In the genomic region with DNA sequence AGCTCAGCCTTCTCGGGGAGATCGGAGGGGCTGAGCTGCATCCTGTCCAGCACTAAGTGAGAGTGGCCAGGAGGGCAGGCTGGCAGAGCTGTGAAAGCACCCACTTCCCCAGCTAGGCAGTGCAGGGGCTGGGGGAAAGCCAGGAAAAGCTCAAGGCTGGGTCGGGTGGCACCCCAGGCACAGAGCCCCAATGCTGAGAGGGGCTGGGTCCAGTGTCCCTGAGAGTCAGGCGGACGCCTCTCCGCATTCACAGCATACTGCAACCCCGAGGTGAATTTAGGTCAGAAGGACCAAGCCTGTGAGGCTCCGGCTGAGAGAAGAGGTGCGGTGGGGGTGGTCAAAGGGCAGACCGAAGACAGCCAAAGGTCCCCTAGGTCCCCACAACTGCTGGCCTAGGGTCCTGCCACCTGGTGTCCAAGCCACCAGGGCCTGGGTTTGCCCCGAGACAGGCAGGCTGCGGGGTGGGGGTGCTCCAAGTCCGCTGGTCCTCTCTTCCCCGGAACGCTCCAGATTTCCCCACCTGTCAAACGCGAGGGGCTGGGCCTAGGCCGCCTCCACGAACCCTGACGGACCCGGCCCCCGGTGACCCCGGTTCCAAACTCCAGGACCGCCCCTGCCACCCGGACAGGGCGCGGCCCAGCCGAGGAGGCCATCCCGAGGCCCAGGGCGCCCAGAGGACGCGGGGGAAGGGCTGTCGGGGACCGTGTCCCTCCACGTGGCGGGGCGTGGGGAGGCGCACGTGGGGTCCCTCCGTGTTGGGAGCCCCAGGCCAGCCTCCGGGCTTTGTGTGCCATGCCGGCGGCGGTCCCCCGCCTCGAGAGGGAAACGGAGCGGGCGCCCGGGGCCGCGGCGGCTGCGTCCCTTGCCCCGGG, we compare ENCODE assay signal across 8 cellular contexts. TPM values are rescaled to one million over a fixed set of nuclear protein-coding genes. Genes with fewer than 3 reads are reported as not detected.
DNase-seq lines count a peak whose midpoint lies in the region; ATAC-seq, FAIRE-seq and TF ChIP-seq lines count a peak whose summit lies in the region.

No MANE protein-coding gene starts in this region.

- H3K9me3 ChIP-seq in PC-3 (ENCODE audit: low read length) (no peaks in the 10 kb centered on the region), GM12878 (replicated peaks; ENCODE audit: control insufficient read depth, insufficient read depth, low read length) (no peaks in the 10 kb centered on the region)

- TF ChIP-seq CTCF in PC-3 (conservative IDR thresholded peaks at IDR 0.05; ENCODE audit: low read depth, low read length) = no peak
- no peak; a peak in 1 of 6 replicates for TF ChIP-seq CTCF in GM12878 (IDR thresholded peaks at IDR 0.05 in 2 of 3, conservative IDR thresholded peaks at IDR 0.05 in 1 of 3; ENCODE audit: control insufficient read depth in 2 of 3, extremely low read depth in 1 of 3, insufficient read depth in 1 of 3, low read depth in 3 of 3, low read length in 3 of 3)

- no peak for FAIRE-seq in GM12878 (lab: Jason Lieb, UNC)

- H3K79me2 ChIP-seq in PC-3 (ENCODE audit: low read length) (peaks cover 40% of the 10 kb centered on the region), GM12878 (ENCODE audit: control insufficient read depth, insufficient read depth, low read length) (peaks cover 35% of the 10 kb centered on the region)

- peak; percentile 9 for DNase-seq in activated T-cell treated with anti-CD3 and anti-CD28 coated beads for 1 hour (ENCODE audit: low read depth)
- no peak for DNase-seq in activated T-cell treated with anti-CD3 and anti-CD28 coated beads, Interleukin-2, amount 50 U/mL, for 1 hour
- peak; percentile 21 for DNase-seq in PC-3
- no peak for DNase-seq in GM12878 (ENCODE audit: low read depth, low spot score)
- peak; percentile 63 for DNase-seq in islet precursor cell
- peak in 2 of 3 experiments; percentile 6 to 34 for DNase-seq in stimulated activated CD4-positive, alpha-beta T cell treated with anti-CD3 and anti-CD28 coated beads, TNF-alpha, amount 100 ng/mL, for 24 hours (ENCODE audit: low read depth in 3 of 3)
- no peak for DNase-seq in NCI-H2196 (lab: John Stamatoyannopoulos, UW; ENCODE audit: unreplicated experiment)

- SMC1A ChIA-PET in GM12878 (lab: Charles Lee; ENCODE audit: uncharacterized antibody, unreplicated experiment) = interaction anchor here (0.5 to 2.7 kb wide), 12 partner anchors 10 to 80 kb away, joined by 3 to 20 read pairs (median 3); no protein-coding TSS in a partner anchor

- H3K27ac ChIP-seq in PC-3 (ENCODE audit: low read length) (peak overlapping the region; percentile 21; the same call in 1 of the 2 replicates), GM12878 (ENCODE audit: control insufficient read depth, insufficient read depth) (peak overlapping the region; percentile 74)

- ATAC-seq in HG02852 (IDR thresholded peaks at IDR 0.05; ENCODE audit: unreplicated experiment) (peak; percentile 21), PC-3 (peak; percentile 32), GM12878 (peak; percentile 36)

- H3K9me2 ChIP-seq in PC-3 (replicated peaks; ENCODE audit: low read length) = no peaks in the 10 kb centered on the region

- WGBS in GM12878 (ENCODE audit: insufficient coverage, insufficient replicate concordance, low lambda C conversion rate, missing lambda C conversion rate) = 2% methylated on average over 34 of the region's 55 CpGs

- BruUV-seq in PC-3 (replicated peaks; lab: Mats Ljungman, UMichigan) (no TSS peak), GM12878 (replicated peaks; lab: Mats Ljungman, UMichigan) (no TSS peak)

- TF ChIP-seq RAD21 in GM12878 (IDR thresholded peaks at IDR 0.05; ENCODE audit: insufficient read depth, low read depth, low read length) = no peak

- RAD21 ChIA-PET in GM12878 (lab: Charles Lee; ENCODE audit: unreplicated experiment) = interaction anchor here (0.6 to 2.8 kb wide), 7 partner anchors 19 to 324 kb away, joined by 3 to 15 read pairs (median 9); no protein-coding TSS in a partner anchor

- no peaks in the 10 kb centered on the region for H3K36me3 ChIP-seq in PC-3 (ENCODE audit: low read depth, low read length)
- H3K36me3 ChIP-seq in GM12878 (ENCODE audit: control insufficient read depth in 2 of 2, insufficient read depth in 2 of 2, low read length in 1 of 2) = peaks cover 0 to 2% of the 10 kb centered on the region in 2 experiments; a peak in 1 of 4 replicates

- H4K20me1 ChIP-seq in PC-3 (ENCODE audit: low read length) (peaks cover 6% of the 10 kb centered on the region; the same call in 1 of the 2 replicates), GM12878 (ENCODE audit: control insufficient read depth, insufficient read depth) (no peaks in the 10 kb centered on the region; the same call in 1 of the 2 replicates)

- H3K9ac ChIP-seq in PC-3 (ENCODE audit: low read length) (peak overlapping the region; percentile 94), GM12878 (ENCODE audit: control insufficient read depth, insufficient read depth, low read length) (peak overlapping the region; percentile 86)

- CTCF ChIA-PET in PC-3 (lab: Charles Lee) (interaction anchor here (0.6 to 1.2 kb wide), 3 partner anchors 19 to 118 kb away, joined by 3 to 8 read pairs (median 8); no protein-coding TSS in a partner anchor), GM12878 (lab: Yijun Ruan, JAX) (interaction anchor here (0.5 to 1.9 kb wide), 13 partner anchors 10 to 1287 kb away, joined by 3 to 4 read pairs (median 3); partner anchors contain the start of gene ANAPC5)

- no peaks in the 10 kb centered on the region for H3F3A ChIP-seq in PC-3 (ENCODE audit: low read length, unreplicated experiment)

- H2AFZ ChIP-seq in PC-3 (ENCODE audit: low read length) (peak overlapping the region; percentile 76), GM12878 (ENCODE audit: control insufficient read depth, low read depth, low read length) (peak overlapping the region; percentile 61)

- in situ Hi-C loops in GM12878 (cut with MboI) = no loop called here

- TF ChIP-seq POLR2A in GM12878 (IDR thresholded peaks at IDR 0.05; ENCODE audit: low read depth, low read length) = no peak; the same call in 1 of the 2 replicates

- H3K4me3 ChIP-seq in PC-3 (ENCODE audit: low read length) = peak overlapping the region; percentile 77
- peak overlapping the region; percentile 99 for H3K4me3 ChIP-seq in GM12878

- intact Hi-C loops in PC-3 (cut with micrococcal nuclease) = no loop called here
- intact Hi-C loops in GM12878 (cut with micrococcal nuclease; ENCODE audit: unreplicated experiment) = loop anchor here (2.0 kb wide), 1 partner anchor 37 kb away; no protein-coding TSS in a partner anchor

- H3K4me1 ChIP-seq in PC-3 (ENCODE audit: insufficient read depth, low read length) (peaks cover 12% of the 10 kb centered on the region), GM12878 (ENCODE audit: control insufficient read depth, insufficient read depth, low read length) (peaks cover 19% of the 10 kb centered on the region)

- H3K4me2 ChIP-seq in PC-3 (ENCODE audit: low read length) (peak overlapping the region; percentile 92), GM12878 (ENCODE audit: control insufficient read depth, insufficient read depth) (peak overlapping the region; percentile 90)

- POLR2A ChIA-PET in PC-3 (lab: Charles Lee; ENCODE audit: unreplicated experiment) = interaction anchor here (0.5 to 0.6 kb wide), 4 partner anchors 8 to 715 kb away, joined by 3 to 14 read pairs (median 6); partner anchors contain the start of gene POP5
- POLR2A ChIA-PET in GM12878 (lab: Charles Lee) = interaction anchor here (0.6 to 1.9 kb wide), 15 partner anchors 10 to 1368 kb away, joined by 3 to 12 read pairs (median 5); partner anchors contain the start of genes ANAPC5 and P2RX7

- no peak for TF ChIP-seq EP300 in GM12878 (IDR thresholded peaks at IDR 0.05; ENCODE audit: borderline replicate concordance in 1 of 2, control insufficient read depth in 1 of 2, low read depth in 2 of 2, low read length in 2 of 2)

- no peaks in the 10 kb centered on the region for H3K27me3 ChIP-seq in PC-3 (ENCODE audit: low read length)
- no peaks in the 10 kb centered on the region for H3K27me3 ChIP-seq in GM12878 (replicated peaks in 1 of 2; ENCODE audit: control insufficient read depth in 2 of 2, insufficient read depth in 2 of 2, low read length in 1 of 2)

RNA-seq across cellular contexts. Expression of gene CAMKK2, which starts 0.5 kb away (rescaled TPM):
- 20.1 and 26.5 TPM in 2 replicates for total RNA-seq in PC-3 (2014; rRNA removed)
- 45.5 and 50.6 TPM in 2 replicates for total RNA-seq in GM12878 (2013; cell fraction: nucleolus; rRNA removed)
- 25.0 and 28.5 TPM in 2 replicates for total RNA-seq in GM12878 (2014; rRNA removed)
- 17.1 and 17.7 TPM in 2 replicates for total RNA-seq in GM12878 (2014; rRNA removed; fragmentation: Illumina TruSeq; extraction: Trizol)
- 37.7 and 38.3 TPM in 2 replicates for total RNA-seq in GM12878 (2021)
- polyA plus RNA-seq in GM12878 (2011; ENCODE audit: low read depth) = 11.2 TPM
- polyA plus RNA-seq in GM12878 (2011; rRNA removed) = 34.8 and 40.6 TPM in 2 replicates
- 48.6 and 50.5 TPM in 2 replicates for polyA plus RNA-seq in GM12878 (2011; cell fraction: cytosol; rRNA removed)
- 76.2 and 79.0 TPM in 2 replicates for polyA plus RNA-seq in GM12878 (2011; cell fraction: nucleus; rRNA removed)
- 17.3 and 19.6 TPM in 2 replicates for polyA plus RNA-seq in GM12878 (2012)
- 26.5 and 28.8 TPM in 2 replicates for polyA plus RNA-seq in GM12878 (2014; fragmentation: Illumina TruSeq; extraction: Trizol)
- polyA plus RNA-seq in GM12878 (2014; fragmentation: Nextera tagmentation; extraction: Ambion mirVana) = 1 to 10 TPM; 5.2 to 5.3 TPM
- 33.0 and 35.3 TPM in 2 replicates for polyA plus RNA-seq in GM12878 (2014; rRNA removed)
- polyA plus RNA-seq in GM12878 (2016; fragmentation: Nextera tagmentation; extraction: Ambion mirVana) = 10 to 100 TPM; 23.7 to 24.8 TPM
- 46.7 and 58.2 TPM in 2 replicates for polyA minus RNA-seq in GM12878 (2011; rRNA and poly(A)+ RNA removed)
- 18.5 and 23.1 TPM in 2 replicates for polyA minus RNA-seq in GM12878 (2011; cell fraction: cytosol; rRNA and poly(A)+ RNA removed)
- 29.7 and 44.9 TPM in 2 replicates for polyA minus RNA-seq in GM12878 (2011; cell fraction: nucleus; rRNA and poly(A)+ RNA removed)

RNA-seq across cellular contexts. Expression of gene ANAPC5, which starts 56.2 kb away (rescaled TPM):
- 171 and 199 TPM in 2 replicates for total RNA-seq in PC-3 (2014; rRNA removed)
- 563 and 606 TPM in 2 replicates for total RNA-seq in GM12878 (2013; cell fraction: nucleolus; rRNA removed)
- 166 and 180 TPM in 2 replicates for total RNA-seq in GM12878 (2014; rRNA removed)
- 139 and 144 TPM in 2 replicates for total RNA-seq in GM12878 (2014; rRNA removed; fragmentation: Illumina TruSeq; extraction: Trizol)
- 114 and 132 TPM in 2 replicates for total RNA-seq in GM12878 (2021)
- 94.2 TPM for polyA plus RNA-seq in GM12878 (2011; ENCODE audit: low read depth)
- polyA plus RNA-seq in GM12878 (2011; rRNA removed) = 205 and 226 TPM in 2 replicates
- 179 and 212 TPM in 2 replicates for polyA plus RNA-seq in GM12878 (2011; cell fraction: cytosol; rRNA removed)
- polyA plus RNA-seq in GM12878 (2011; cell fraction: nucleus; rRNA removed) = 418 and 443 TPM in 2 replicates
- 77.8 and 90.8 TPM in 2 replicates for polyA plus RNA-seq in GM12878 (2012)
- 167 and 199 TPM in 2 replicates for polyA plus RNA-seq in GM12878 (2014; fragmentation: Illumina TruSeq; extraction: Trizol)
- polyA plus RNA-seq in GM12878 (2014; fragmentation: Nextera tagmentation; extraction: Ambion mirVana) = 100 to 1,000 TPM; 102 to 142 TPM
- 165 TPM in 2 replicates for polyA plus RNA-seq in GM12878 (2014; rRNA removed)
- 100 to 1,000 TPM; 219 to 227 TPM for polyA plus RNA-seq in GM12878 (2016; fragmentation: Nextera tagmentation; extraction: Ambion mirVana)
- polyA minus RNA-seq in GM12878 (2011; rRNA and poly(A)+ RNA removed) = 190 and 219 TPM in 2 replicates
- polyA minus RNA-seq in GM12878 (2011; cell fraction: cytosol; rRNA and poly(A)+ RNA removed) = 56.1 and 67.0 TPM in 2 replicates
- polyA minus RNA-seq in GM12878 (2011; cell fraction: nucleus; rRNA and poly(A)+ RNA removed) = 119 and 191 TPM in 2 replicates

Comparison
In these comparisons a context has a peak if more than half of its experiments do, and no peak if none do; other contexts are left out.
1. DNase-seq: peak in activated T-cell treated with anti-CD3 and anti-CD28 coated beads for 1 hour (single experiment), PC-3 (single experiment), islet precursor cell (single experiment) and stimulated activated CD4-positive, alpha-beta T cell treated with anti-CD3 and anti-CD28 coated beads, TNF-alpha, amount 100 ng/mL, for 24 hours (2 of 3); none in activated T-cell treated with anti-CD3 and anti-CD28 coated beads, Interleukin-2, amount 50 U/mL, for 1 hour (single experiment), GM12878 (single experiment) and NCI-H2196 (single experiment).
2. Peak in every context shown above with its lines, with median percentiles within 50 percentile points of each other: ATAC-seq.